ENCODE assay signal across 8 cellular contexts in the genomic region with DNA sequence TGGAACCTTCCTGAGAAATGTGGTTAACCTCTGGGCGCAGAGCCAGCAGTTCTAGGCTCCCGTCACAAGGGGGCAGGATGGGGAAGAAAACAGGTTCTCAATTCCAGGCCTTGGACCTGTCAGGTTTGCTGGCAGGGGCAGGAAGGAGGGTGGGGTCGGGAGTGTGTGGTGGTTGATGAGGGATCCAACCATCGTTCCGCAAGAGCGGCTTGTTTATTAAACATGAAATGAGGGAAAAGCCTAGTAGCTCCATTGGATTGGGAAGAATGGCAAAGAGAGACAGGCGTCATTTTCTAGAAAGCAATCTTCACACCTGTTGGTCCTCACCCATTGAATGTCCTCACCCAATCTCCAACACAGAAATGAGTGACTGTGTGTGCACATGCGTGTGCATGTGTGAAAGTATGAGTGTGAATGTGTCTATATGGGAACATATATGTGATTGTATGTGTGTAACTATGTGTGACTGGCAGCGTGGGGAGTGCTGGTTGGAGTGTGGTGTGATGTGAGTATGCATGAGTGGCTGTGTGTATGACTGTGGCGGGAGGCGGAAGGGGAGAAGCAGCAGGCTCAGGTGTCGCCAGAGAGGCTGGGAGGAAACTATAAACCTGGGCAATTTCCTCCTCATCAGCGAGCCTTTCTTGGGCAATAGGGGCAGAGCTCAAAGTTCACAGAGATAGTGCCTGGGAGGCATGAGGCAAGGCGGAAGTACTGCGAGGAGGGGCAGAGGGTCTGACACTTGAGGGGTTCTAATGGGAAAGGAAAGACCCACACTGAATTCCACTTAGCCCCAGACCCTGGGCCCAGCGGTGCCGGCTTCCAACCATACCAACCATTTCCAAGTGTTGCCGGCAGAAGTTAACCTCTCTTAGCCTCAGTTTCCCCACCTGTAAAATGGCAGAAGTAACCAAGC. TPM values are rescaled to one million over a fixed set of nuclear protein-coding genes. Genes with fewer than 3 reads are reported as not detected.
DNase-seq lines count a peak whose midpoint lies in the region; ATAC-seq lines count a peak whose summit lies in the region.

No MANE protein-coding gene starts in this region.

- peaks cover 0 to 2% of the 10 kb centered on the region in 2 donors for H3K36me3 Mint-ChIP-seq in CD4-positive, alpha-beta memory T cell
- H3K36me3 Mint-ChIP-seq in activated naive CD8-positive, alpha-beta T cell treated with anti-CD3 and anti-CD28 coated beads, Interleukin-2, amount 50 U/mL, for 24 hours (ENCODE audit: low read depth): peaks cover 1% of the 10 kb centered on the region

- no peak overlapping the region for H3K4me3 ChIP-seq in CD4-positive, alpha-beta memory T cell (ENCODE audit: low read length in 2 of 2)

- peaks cover 9% of the 10 kb centered on the region for H3K4me1 ChIP-seq in CD4-positive, alpha-beta memory T cell (ENCODE audit: insufficient read depth, low read length)

- intact Hi-C loops in CD4-positive, alpha-beta memory T cell (cut with micrococcal nuclease): loop anchor here (1.0 kb wide), 3 partner anchors 56 to 394 kb away; no protein-coding TSS in a partner anchor
- intact Hi-C loops in left cardiac atrium (cut with DNase I): loop anchor here (2.0 to 10.0 kb wide), 4 partner anchors 57 to 131 kb away; no protein-coding TSS in a partner anchor

- peak overlapping the region; percentile 32 to 82 (median 69) for H3K27ac Mint-ChIP-seq in CD4-positive, alpha-beta memory T cell
- peak overlapping the region; percentile 34 for H3K27ac Mint-ChIP-seq in activated naive CD8-positive, alpha-beta T cell treated with anti-CD3 and anti-CD28 coated beads, Interleukin-2, amount 50 U/mL, for 24 hours

- no peaks in the 10 kb centered on the region for H3K36me3 ChIP-seq in CD4-positive, alpha-beta memory T cell (ENCODE audit: insufficient read depth, low read length)

- H3K9me3 ChIP-seq in CD4-positive, alpha-beta memory T cell (ENCODE audit: control insufficient read depth in 1 of 2, low read length in 2 of 2): no peaks in the 10 kb centered on the region

- peak; percentile 55 for ATAC-seq in GM21786 (IDR thresholded peaks at IDR 0.05; ENCODE audit: unreplicated experiment)
- ATAC-seq in activated naive CD8-positive, alpha-beta T cell treated with anti-CD3 and anti-CD28 coated beads, Interleukin-2, amount 50 U/mL, for 24 hours: peak; percentile 64
- peak; percentile 58 to 68 for ATAC-seq in left cardiac atrium
- ATAC-seq in HG03469 (IDR thresholded peaks at IDR 0.05; ENCODE audit: unreplicated experiment): no peak

- POLR2A ChIA-PET in CD4-positive, alpha-beta memory T cell (lab: Charles Lee; ENCODE audit: partially characterized antibody): interaction anchor here (1.4 to 1.6 kb wide), 2 partner anchors 56 to 135 kb away, joined by 7 to 10 read pairs; a partner anchor contains a TSS

- H3K9me3 Mint-ChIP-seq in CD4-positive, alpha-beta memory T cell: no peaks in the 10 kb centered on the region
- no peaks in the 10 kb centered on the region for H3K9me3 Mint-ChIP-seq in activated naive CD8-positive, alpha-beta T cell treated with anti-CD3 and anti-CD28 coated beads, Interleukin-2, amount 50 U/mL, for 24 hours

- no peak overlapping the region for H3K4me3 Mint-ChIP-seq in CD4-positive, alpha-beta memory T cell
- H3K4me3 Mint-ChIP-seq in activated naive CD8-positive, alpha-beta T cell treated with anti-CD3 and anti-CD28 coated beads, Interleukin-2, amount 50 U/mL, for 24 hours: no peak overlapping the region

- CTCF ChIA-PET in CD4-positive, alpha-beta memory T cell (lab: Charles Lee; ENCODE audit: partially characterized antibody): interaction anchor here (0.6 to 4.4 kb wide), 19 partner anchors 9 to 159 kb away, joined by 3 to 66 read pairs (median 4); a partner anchor contains a TSS

- H3K27ac ChIP-seq in CD4-positive, alpha-beta memory T cell (ENCODE audit: low read depth, low read length): no peak overlapping the region

- H3K27me3 ChIP-seq in CD4-positive, alpha-beta memory T cell (ENCODE audit: insufficient read depth, low read length): no peaks in the 10 kb centered on the region

- H3K4me1 Mint-ChIP-seq in CD4-positive, alpha-beta memory T cell: peaks cover 5 to 16% (median 9%) of the 10 kb centered on the region in 4 donors
- H3K4me1 Mint-ChIP-seq in activated naive CD8-positive, alpha-beta T cell treated with anti-CD3 and anti-CD28 coated beads, Interleukin-2, amount 50 U/mL, for 24 hours: peaks cover 21% of the 10 kb centered on the region

- peak; percentile 65 to 78 (median 73) for DNase-seq in CD4-positive, alpha-beta memory T cell
- peak; percentile 78 for DNase-seq in NCI-H1105 treated with DMSO at 0.1 percent for 48 hours (lab: John Stamatoyannopoulos, UW)
- peak; percentile 55 for DNase-seq in SW480 (ENCODE audit: low spot score)
- peak; percentile 82 for DNase-seq in activated naive CD8-positive, alpha-beta T cell treated with anti-CD3 and anti-CD28 coated beads, Interleukin-2, amount 50 U/mL, for 24 hours
- peak; percentile 87 for DNase-seq in left cardiac atrium
- DNase-seq in putamen (ENCODE audit: low spot score): peak; percentile 80

- H3K27me3 Mint-ChIP-seq in CD4-positive, alpha-beta memory T cell: no peaks in the 10 kb centered on the region
- H3K27me3 Mint-ChIP-seq in activated naive CD8-positive, alpha-beta T cell treated with anti-CD3 and anti-CD28 coated beads, Interleukin-2, amount 50 U/mL, for 24 hours: no peaks in the 10 kb centered on the region

RNA-seq across cellular contexts. Expression of a gene that starts 29.6 kb away (rescaled TPM):
- 100 to 1,000 TPM; 337 to 350 TPM for total RNA-seq in CD4-positive, alpha-beta memory T cell
- 100 to 1,000 TPM; 293 to 328 TPM for polyA plus RNA-seq in CD4-positive, alpha-beta memory T cell
- 100 to 1,000 TPM; 128 to 201 TPM for total RNA-seq in left cardiac atrium

RNA-seq across cellular contexts. Expression of a gene that starts 54.7 kb away (rescaled TPM):
- 10 to 100 TPM; 10.5 to 12.9 TPM for total RNA-seq in CD4-positive, alpha-beta memory T cell
- polyA plus RNA-seq in CD4-positive, alpha-beta memory T cell: 10 to 100 TPM in 1 of 2 donors, 1 to 10 TPM in 1; 3.3 to 20.6 TPM
- total RNA-seq in left cardiac atrium: 10 to 100 TPM; 31.5 to 83.0 TPM
